In the genomic region with DNA sequence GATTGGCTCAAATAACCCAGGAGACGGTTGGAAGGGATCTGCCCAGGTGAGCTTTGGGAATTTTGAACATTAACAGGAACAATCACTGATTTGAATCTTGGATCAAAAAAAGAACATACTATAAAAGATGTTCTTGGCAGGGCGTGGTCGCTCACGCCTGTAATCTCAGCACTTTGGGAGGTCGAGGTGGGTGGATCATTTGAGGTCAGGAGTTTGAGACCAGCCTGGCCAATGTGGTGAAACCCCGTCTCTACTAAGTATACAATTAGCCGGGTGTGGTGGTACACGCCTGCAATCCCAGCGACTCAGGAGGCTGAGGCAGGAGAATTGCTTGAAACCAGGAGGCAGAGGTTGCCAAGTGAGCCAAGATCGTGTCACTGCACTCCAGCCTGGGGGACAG, we compare ENCODE assay signal across 1 cellular context. TPM values are rescaled to one million over a fixed set of nuclear protein-coding genes. Genes with fewer than 3 reads are reported as not detected.
"Had no signal": no experiment of that assay in that cellular context is flagged by ENCODE, and none has a peak within 500 bp of the region (broad histone marks: within the 10 kb centered on the region; RNA-seq: fewer than 3 reads in every experiment).

No MANE protein-coding gene starts in this region.

RNA-seq across cellular contexts. Expression of a gene that starts 24.8 kb away (rescaled TPM):
- total RNA-seq: naive thymus-derived CD8-positive, alpha-beta T cell had no signal
- polyA plus RNA-seq: naive thymus-derived CD8-positive, alpha-beta T cell had no signal
